8 cellular contexts compared by ENCODE assay signal in the genomic region with DNA sequence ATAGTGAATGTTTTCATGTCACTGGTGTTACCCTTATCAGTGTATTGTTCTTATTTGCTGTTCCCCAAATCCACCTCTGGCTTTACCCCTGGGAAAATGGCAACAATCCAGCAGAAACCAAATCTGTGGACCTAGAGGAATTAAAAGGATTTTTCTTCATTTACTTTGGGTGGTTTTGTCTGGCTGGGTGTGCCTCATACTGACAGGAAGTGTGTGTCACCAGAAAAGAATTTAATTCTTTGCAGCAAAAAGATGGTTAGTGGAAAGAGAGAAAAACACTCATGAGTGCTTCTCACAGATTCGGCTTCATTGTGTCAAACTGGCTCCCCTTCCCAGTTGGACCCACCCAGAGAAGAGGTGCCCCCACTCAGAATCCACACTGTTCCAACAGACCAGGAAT. TPM values are rescaled to one million over a fixed set of nuclear protein-coding genes. Genes with fewer than 3 reads are reported as not detected.
A peak's percentile ranks its signal among the peaks of the same experiment; 100 is the strongest.
DNase-seq lines count a peak whose midpoint lies in the region; ATAC-seq and TF ChIP-seq lines count a peak whose summit lies in the region.

No MANE protein-coding gene starts in this region.

- intact Hi-C loops in left ventricle myocardium superior (cut with micrococcal nuclease), result no loop called here
- intact Hi-C loops in spleen (cut with DNase I; ENCODE audit: low total_unique reads), result loop anchor here (5.0 kb wide), 1 partner anchor 44 kb away; no protein-coding TSS in a partner anchor

- 13 to 38% (median 31%) methylated on average over 1 of the region's 1 CpG for WGBS in spleen, 5 donors

- CTCF ChIA-PET in HEK293 (lab: Yijun Ruan, JAX), result interaction anchor here (0.7 to 7.6 kb wide), 3 partner anchors 46 to 459 kb away, joined by 3 to 144 read pairs (median 4); no protein-coding TSS in a partner anchor

- H3K27me3 ChIP-seq in spleen (replicated peaks in 1 of 7), result no peaks in the 10 kb centered on the region

- ATAC-seq in left ventricle myocardium superior, result peak; percentile 74
- ATAC-seq in GM21390 (IDR thresholded peaks at IDR 0.05; ENCODE audit: unreplicated experiment), result no peak

- DNase-seq in amniotic epithelial cell (ENCODE audit: low read depth) (peak; percentile 52), left ventricle myocardium superior (no peak), spleen (no peak), NCI-H1105 treated with DMSO at 0.1 percent for 48 hours (lab: John Stamatoyannopoulos, UW) (no peak), globus pallidus (ENCODE audit: low spot score) (no peak), caudate nucleus (lab: John Stamatoyannopoulos, UW) (no peak)

- H3K4me1 ChIP-seq in HEK293 (ENCODE audit: control insufficient read depth, insufficient read depth, low read length) (no peaks in the 10 kb centered on the region), spleen (peaks cover 0 to 15% (median 7%) of the 10 kb centered on the region in 6 donors)

- H3K9me3 ChIP-seq in HEK293 (ENCODE audit: control insufficient read depth, insufficient read depth, low read depth, low read length), result no peaks in the 10 kb centered on the region
- H3K9me3 ChIP-seq in spleen, result peaks cover 0 to 5% (median 0%) of the 10 kb centered on the region in 8 donors

- POLR2A ChIA-PET in HEK293 (lab: Yijun Ruan, JAX), result no interaction called here

- TF ChIP-seq CTCF in HEK293 (tag by site-specific recombination; IDR thresholded peaks at IDR 0.05) (no peak), spleen (IDR thresholded peaks at IDR 0.05 in 8 of 11, conservative IDR thresholded peaks at IDR 0.05 in 3 of 11) (no peak)

- H3K36me3 ChIP-seq in HEK293 (ENCODE audit: control insufficient read depth in 2 of 2, insufficient read depth in 1 of 2, low read length in 2 of 2) (no peaks in the 10 kb centered on the region), spleen (no peaks in the 10 kb centered on the region)

- TF ChIP-seq POLR2A in spleen (IDR thresholded peaks at IDR 0.05), result no peak

- no peak overlapping the region for H3K27ac ChIP-seq in HEK293 (ENCODE audit: extremely low read depth, low read depth, low read length)
- H3K27ac ChIP-seq in spleen, result peak overlapping the region in 7 of 8 donors; percentile 54 to 73 (median 59)
- no peak overlapping the region for H3K27ac ChIP-seq in caudate nucleus (ENCODE audit: low read depth, low read length)

- H3K4me3 ChIP-seq in HEK293 (ENCODE audit: low read depth, low read length) (no peak overlapping the region), spleen (no peak overlapping the region)

TF ChIP-seq in HEK293, 187 proteins besides CTCF, POLR2A, EP300 and RAD21:
- TF ChIP-seq ZNF530 (tag by site-specific recombination; IDR thresholded peaks at IDR 0.05; ENCODE audit: low read depth), result no peak
- TF ChIP-seq ZNF830 (tag by site-specific recombination; IDR thresholded peaks at IDR 0.05; ENCODE audit: low read depth), result no peak
- TF ChIP-seq ZNF23 (tag by site-specific recombination; IDR thresholded peaks at IDR 0.05; ENCODE audit: borderline replicate concordance), result no peak
- peak; percentile 51 for TF ChIP-seq PRDM10 (tag by site-specific recombination; IDR thresholded peaks at IDR 0.05)
- TF ChIP-seq ZNF121 (tag by site-specific recombination; IDR thresholded peaks at IDR 0.05), result no peak

RNA-seq across cellular contexts. Expression of gene FZD4, which starts 38.9 kb away (rescaled TPM):
- total RNA-seq in left ventricle myocardium superior (28.8 TPM), spleen (10 to 100 TPM; 13.2 to 46.7 (median 36.1) TPM)
- polyA plus RNA-seq in spleen, result 1 to 10 TPM; 3.0 to 9.4 (median 5.0) TPM

Comparison
In these comparisons a context has a peak if more than half of its experiments do, and no peak if none do; other contexts are left out.
1. H3K27ac ChIP-seq: peak in spleen (7 of 8); none in HEK293 (single experiment) and caudate nucleus (single experiment).